14 cellular contexts compared by ENCODE assay signal in genomic region chr12:103944964-103945363, GRCh38.
"Had no signal": no experiment of that assay in that cellular context is flagged by ENCODE, and none has a peak within 500 bp of the region (broad histone marks: within the 10 kb centered on the region; RNA-seq: fewer than 3 reads in every experiment).

No MANE protein-coding gene starts in this region.

- H3K4me3 ChIP-seq: esophagus muscularis mucosa, right atrium auricular region, SJCRH30, suprapubic skin had no signal

- DNase-seq: activated CD4-positive, alpha-beta T cell treated with anti-CD3 and anti-CD28 coated beads for 48 hours; anterior cingulate cortex; left colon; naive thymus-derived CD4-positive, alpha-beta T cell; SJCRH30; small intestine; T1000 had no signal

- H3K9me3 Mint-ChIP-seq: activated naive CD4-positive, alpha-beta T cell treated with anti-CD3 and anti-CD28 coated beads, Interleukin-2, amount 50 U/mL, for 24 hours; activated T-helper 1 cell treated with anti-CD3 and anti-CD28 coated beads, Interleukin-12 subunit alpha, Interleukin-12 subunit beta, Interleukin-2, Interleukin-4 antibody, amounts not matched to agents 30 ng/mL and 10 ng/mL and 1 ng/mL, durations not matched to agents 14 hours and 24 hours and 36 hours; naive thymus-derived CD4-positive, alpha-beta T cell; stimulated activated memory B cell treated with anti-CD40 and anti-IgM and Interleukin-4, amounts not matched to agents 10 μg/mL and 1 μg/mL and 100 μg/mL, for 72 hours; type B pancreatic cell had no signal

- H3K4me3 Mint-ChIP-seq: activated naive CD4-positive, alpha-beta T cell treated with anti-CD3 and anti-CD28 coated beads, Interleukin-2, amount 50 U/mL, for 24 hours; activated T-helper 1 cell treated with anti-CD3 and anti-CD28 coated beads, Interleukin-12 subunit alpha, Interleukin-12 subunit beta, Interleukin-2, Interleukin-4 antibody, amounts not matched to agents 30 ng/mL and 10 ng/mL and 1 ng/mL, durations not matched to agents 14 hours and 24 hours and 36 hours; stimulated activated memory B cell treated with anti-CD40 and anti-IgM and Interleukin-4, amounts not matched to agents 10 μg/mL and 1 μg/mL and 100 μg/mL, for 72 hours; type B pancreatic cell had no signal

- H3K27ac Mint-ChIP-seq: stimulated activated memory B cell treated with anti-CD40 and anti-IgM and Interleukin-4, amounts not matched to agents 10 μg/mL and 1 μg/mL and 100 μg/mL, for 72 hours had no signal

- H3K9me3 ChIP-seq: esophagus muscularis mucosa, right atrium auricular region, SJCRH30, suprapubic skin had no signal

- FAIRE-seq: small intestine had no signal

- H3K27ac ChIP-seq: esophagus muscularis mucosa, right atrium auricular region, SJCRH30, suprapubic skin had no signal

- H3K4me1 ChIP-seq: esophagus muscularis mucosa, right atrium auricular region, SJCRH30, suprapubic skin had no signal

- H3K27me3 Mint-ChIP-seq: activated naive CD4-positive, alpha-beta T cell treated with anti-CD3 and anti-CD28 coated beads, Interleukin-2, amount 50 U/mL, for 24 hours; naive thymus-derived CD4-positive, alpha-beta T cell; stimulated activated memory B cell treated with anti-CD40 and anti-IgM and Interleukin-4, amounts not matched to agents 10 μg/mL and 1 μg/mL and 100 μg/mL, for 72 hours; type B pancreatic cell had no signal

- ATAC-seq: left colon; naive thymus-derived CD4-positive, alpha-beta T cell; stimulated activated memory B cell treated with anti-CD40 and anti-IgM and Interleukin-4, amounts not matched to agents 10 μg/mL and 1 μg/mL and 100 μg/mL, for 72 hours had no signal

- H3K27me3 ChIP-seq: esophagus muscularis mucosa, right atrium auricular region, SJCRH30, suprapubic skin had no signal
